ENCODE assay signal across 16 cellular contexts in genomic region chr6:128410584-128410983, GRCh38.
"Had no signal": no experiment of that assay in that cellular context is flagged by ENCODE, and none has a peak within 500 bp of the region (broad histone marks: within the 10 kb centered on the region; RNA-seq: fewer than 3 reads in every experiment).

No MANE protein-coding gene starts in this region.

- H3K4me3 ChIP-seq: ascending aorta, lower lobe of right lung had no signal

- H3K27ac ChIP-seq: ascending aorta, epithelial cell of prostate, lower lobe of right lung had no signal

- H3K36me3 ChIP-seq: ascending aorta, lower lobe of right lung had no signal

- H3K4me1 ChIP-seq: ascending aorta, lower lobe of right lung had no signal

- H3K27me3 ChIP-seq: ascending aorta had no signal

- ATAC-seq: activated naive CD8-positive, alpha-beta T cell treated with anti-CD3 and anti-CD28 coated beads, Interleukin-2, amount 50 U/mL, for 24 hours; lower lobe of right lung; naive thymus-derived CD4-positive, alpha-beta T cell; right cardiac atrium; stimulated activated naive B cell treated with anti-CD40 and anti-IgM and Interleukin-4, amounts not matched to agents 10 μg/mL and 1 μg/mL and 100 μg/mL, for 72 hours; T-helper 17 cell had no signal

- DNase-seq: activated CD4-positive, alpha-beta T cell treated with anti-CD3 and anti-CD28 coated beads, Interleukin-2, amount 10 ng/mL, durations not matched to agents 7 days and 5 days; activated CD4-positive, CD25-positive, alpha-beta regulatory T cell; activated CD8-positive, alpha-beta memory T cell treated with anti-CD3 and anti-CD28 coated beads for 24 hours; activated naive CD4-positive, alpha-beta T cell treated with Interleukin-2 at 50 U/mL for 16 hours; activated naive CD8-positive, alpha-beta T cell treated with anti-CD3 and anti-CD28 coated beads, Interleukin-2, amount 50 U/mL, for 24 hours; effector CD8-positive, alpha-beta T cell; lower lobe of right lung; midbrain; naive thymus-derived CD4-positive, alpha-beta T cell; right cardiac atrium; stimulated activated CD4-positive, alpha-beta T cell treated with anti-CD3 and anti-CD28 coated beads, Interleukin-2, amount 100 ng/mL, for 24 hours; stimulated activated naive B cell treated with anti-CD40 and anti-IgM and Interleukin-4, amounts not matched to agents 10 μg/mL and 1 μg/mL and 100 μg/mL, for 72 hours; substantia nigra; T-helper 17 cell had no signal

- H3K9me3 ChIP-seq: ascending aorta, lower lobe of right lung had no signal
